12 cellular contexts compared by ENCODE assay signal in genomic region chr5:9630251-9630650, GRCh38. TPM values are rescaled to one million over a fixed set of nuclear protein-coding genes. Genes with fewer than 3 reads are reported as not detected.
"Had no signal": no experiment of that assay in that cellular context is flagged by ENCODE, and none has a peak within 500 bp of the region (broad histone marks: within the 10 kb centered on the region; RNA-seq: fewer than 3 reads in every experiment).

Gene TAS2R1, minus strand, starts transcription at chr5:9630351. Its CDS starts 319 bp downstream, at chr5:9630032.

- FAIRE-seq: H1, H54 had no signal

- ATAC-seq: GM23338, HCT116 had no signal

- DNase-seq: GOT3, H7, H9, HCEC 1CT, HFFc6 had no signal

- H3K4me3 ChIP-seq: GM23248, GM23338, HAP-1 had no signal

- H3K4me1 ChIP-seq: HAP-1 had no signal

- H3K9me3 ChIP-seq: HAP-1 had no signal

- H3K27ac ChIP-seq: GM23248 had no signal

- H3K36me3 ChIP-seq: HAP-1 had no signal

RNA-seq across cellular contexts. Expression of gene TAS2R1, which starts in this region (rescaled TPM):
- total RNA-seq: GM23248, GM23338, H1, H4, H7, H9 had no signal
- polyA plus RNA-seq: GM23248, H1 had no signal
